28 cellular contexts compared by ENCODE assay signal in genomic region chr10:53957401-53957800, GRCh38.
DNase-seq lines count a peak whose midpoint lies in the region; ATAC-seq and FAIRE-seq lines count a peak whose summit lies in the region.
"Had no signal": no experiment of that assay in that cellular context is flagged by ENCODE, and none has a peak within 500 bp of the region (broad histone marks: within the 10 kb centered on the region; RNA-seq: fewer than 3 reads in every experiment).

No MANE protein-coding gene starts in this region.

- ATAC-seq in GM19324 (IDR thresholded peaks at IDR 0.05; ENCODE audit: low FRiP score, unreplicated experiment), result no peak
- ATAC-seq: activated naive CD8-positive, alpha-beta T cell treated with anti-CD3 and anti-CD28 coated beads, Interleukin-2, amount 50 U/mL, for 24 hours; left lobe of liver; stimulated activated memory B cell treated with anti-CD40 and anti-IgM and Interleukin-4, amounts not matched to agents 10 μg/mL and 1 μg/mL and 100 μg/mL, for 72 hours had no signal

- peaks cover 3% of the 10 kb centered on the region for H3K9me3 ChIP-seq in mesodermal cell (ENCODE audit: control insufficient read depth, low read length)
- H3K9me3 ChIP-seq: Peyer's patch had no signal

- in situ Hi-C loops in ACHN (cut with HindIII; ENCODE audit: low pct_ligation_motif_present, low pct_unique_long_range_greater_than_20kb, low sequenced_read_pairs), result no loop called here

- no peak for FAIRE-seq in urothelium cell line (lab: Jason Lieb, UNC)
- FAIRE-seq: colon, H54 had no signal

- DNase-seq in DMS53 (lab: John Stamatoyannopoulos, UW) (peak; percentile 19), DMS53 treated with DMSO at 0.1 percent for 48 hours (lab: John Stamatoyannopoulos, UW; ENCODE audit: unreplicated experiment) (no peak), urothelium cell line (ENCODE audit: low spot score) (peak; percentile 26), CD1c-positive myeloid dendritic cell (ENCODE audit: extremely low spot score) (no peak), ACHN (no peak)
- DNase-seq: activated CD4-positive, alpha-beta memory T cell treated with anti-CD3 and anti-CD28 coated beads, Interleukin-2, amount 10 ng/mL, durations not matched to agents 7 days and 5 days; activated CD4-positive, CD25-positive, alpha-beta regulatory T cell; activated effector memory CD4-positive, alpha-beta T cell treated with anti-CD3 and anti-CD28 coated beads, Interleukin-2, amount 50 U/mL, for 16 hours; activated naive CD8-positive, alpha-beta T cell treated with anti-CD3 and anti-CD28 coated beads, Interleukin-2, amount 50 U/mL, for 24 hours; activated T-cell treated with anti-CD3 and anti-CD28 coated beads for 4 hours; AML-193; esophagus squamous epithelium; NCI-H1105 treated with DMSO at 0.1 percent for 48 hours; NCI-H2107; NCI-H510A; NK-92 treated with Interleukin-12 subunit alpha and Interleukin-12 subunit beta, amount 100 ng/mL, for 24 hours; Peyer's patch; stimulated activated CD4-positive, alpha-beta T cell treated with anti-CD3 and anti-CD28 coated beads, Interleukin-2, amount 100 ng/mL, for 24 hours had no signal

- H3K4me3 ChIP-seq in mesodermal cell (ENCODE audit: extremely low read depth, insufficient read depth, low read length, poor library complexity, severe bottlenecking), result no peak overlapping the region
- H3K4me3 ChIP-seq: esophagus squamous epithelium, Peyer's patch, SJSA1 had no signal

- peaks cover 6% of the 10 kb centered on the region for H3K4me1 ChIP-seq in mesodermal cell (ENCODE audit: control insufficient read depth, insufficient read depth, low read length, poor library complexity, severe bottlenecking)
- H3K4me1 ChIP-seq: esophagus squamous epithelium, Peyer's patch, SJSA1 had no signal

- H3K36me3 ChIP-seq in mesodermal cell (ENCODE audit: control insufficient read depth, insufficient read depth, low read length), result no peaks in the 10 kb centered on the region
- H3K36me3 ChIP-seq: esophagus squamous epithelium, Peyer's patch, SJSA1 had no signal

- peak overlapping the region; percentile 69 for H3K27ac ChIP-seq in cingulate gyrus (ENCODE audit: low read depth, low read length)
- H3K27ac ChIP-seq in mesodermal cell (ENCODE audit: low read depth, low read length, severe bottlenecking), result peak overlapping the region; percentile 51
- H3K27ac ChIP-seq: 22Rv1, esophagus squamous epithelium, HL-60, Peyer's patch, SJSA1 had no signal

- no CpG with 5 or more reads among the region's 3 CpGs for WGBS in mesodermal cell (ENCODE audit: insufficient coverage in 2 of 2), 2 experiments

Comparison
In these comparisons a context has a peak if more than half of its experiments do, and no peak if none do; other contexts are left out.
1. DNase-seq: peak in DMS53 (single experiment) and urothelium cell line (single experiment); none in DMS53 treated with DMSO at 0.1 percent for 48 hours (single experiment), CD1c-positive myeloid dendritic cell (single experiment) and ACHN (single experiment).